31 cellular contexts compared by ENCODE assay signal in the genomic region with DNA sequence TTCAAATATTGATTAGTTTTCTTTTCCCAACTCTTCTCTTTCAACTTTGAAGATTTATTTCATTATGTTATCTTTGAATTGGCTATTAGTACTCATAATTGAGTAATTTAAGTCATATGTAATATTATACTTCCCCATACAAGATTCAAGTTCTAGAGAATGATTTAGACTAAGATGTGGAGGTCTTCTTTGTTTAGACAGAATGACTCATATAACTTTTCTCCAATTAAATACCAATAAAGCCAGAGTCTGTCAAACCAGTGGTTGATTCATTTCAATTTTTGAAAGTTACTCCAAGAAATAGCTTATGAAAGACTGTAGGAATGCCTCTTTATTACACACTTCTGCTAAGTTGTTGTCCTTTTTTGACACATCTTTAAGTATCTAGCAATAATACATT.
"Had no signal": no experiment of that assay in that cellular context is flagged by ENCODE, and none has a peak within 500 bp of the region (broad histone marks: within the 10 kb centered on the region; RNA-seq: fewer than 3 reads in every experiment).

No MANE protein-coding gene starts in this region.

- H3K4me1 ChIP-seq: adrenal gland, ascending aorta, body of pancreas, breast epithelium had no signal

- H3K9me3 ChIP-seq: adrenal gland, ascending aorta, body of pancreas, breast epithelium had no signal

- H3K27me3 ChIP-seq: adrenal gland, ascending aorta, body of pancreas, brain microvascular endothelial cell, breast epithelium, cardiac muscle cell had no signal

- H3K4me3 ChIP-seq: adrenal gland, ascending aorta, body of pancreas, breast epithelium, cardiac muscle cell had no signal

- H3K27ac ChIP-seq: adrenal gland, ascending aorta, body of pancreas, brain microvascular endothelial cell, breast epithelium, cardiac muscle cell had no signal

- ATAC-seq: activated naive CD4-positive, alpha-beta T cell treated with anti-CD3 and anti-CD28 coated beads, Interleukin-2, amount 50 U/mL, for 72 hours; activated naive CD8-positive, alpha-beta T cell treated with anti-CD3 and anti-CD28 coated beads, Interleukin-2, amount 50 U/mL, for 24 hours; activated T-cell treated with anti-CD3 and anti-CD28 coated beads, Interleukin-2, amount 50 U/mL, for 4 hours; activated T-cell treated with anti-CD3 and anti-CD28 coated beads, Interleukin-2, amount 50 U/mL, for 72 hours; activated T-helper 17 cell treated with anti-CD3 and anti-CD28 coated beads, Interleukin-2, amount 50 U/mL, for 72 hours; body of pancreas had no signal

- H3K36me3 ChIP-seq: adrenal gland, ascending aorta, brain microvascular endothelial cell, breast epithelium, cardiac muscle cell had no signal

- DNase-seq: activated effector memory CD4-positive, alpha-beta T cell treated with anti-CD3 and anti-CD28 coated beads, Interleukin-2, amount 50 U/mL, for 16 hours; activated effector memory CD4-positive, alpha-beta T cell treated with Interleukin-2 at 50 U/mL for 16 hours; activated gamma-delta T cell; activated gamma-delta T cell treated with Interleukin-2 at 50 U/mL for 16 hours; activated naive CD4-positive, alpha-beta T cell; activated naive CD4-positive, alpha-beta T cell treated with anti-CD3 and anti-CD28 coated beads for 36 hours; activated naive CD4-positive, alpha-beta T cell treated with anti-CD3 and anti-CD28 coated beads, Interleukin-2, amount 10 ng/mL, durations not matched to agents 7 days and 5 days; activated naive CD4-positive, alpha-beta T cell treated with anti-CD3 and anti-CD28 coated beads, Interleukin-2, amount 50 U/mL, for 16 hours; activated naive CD4-positive, alpha-beta T cell treated with Interleukin-2 at 50 U/mL for 16 hours; activated naive CD8-positive, alpha-beta T cell treated with anti-CD3 and anti-CD28 coated beads for 36 hours; activated naive CD8-positive, alpha-beta T cell treated with anti-CD3 and anti-CD28 coated beads, Interleukin-2, amount 10 ng/mL, durations not matched to agents 7 days and 5 days; activated naive CD8-positive, alpha-beta T cell treated with anti-CD3 and anti-CD28 coated beads, Interleukin-2, amount 50 U/mL, for 24 hours; activated T-cell treated with anti-CD3 and anti-CD28 coated beads, Interleukin-2, amount 50 U/mL, for 24 hours; activated T-cell treated with anti-CD3 and anti-CD28 coated beads, Interleukin-2, amount 50 U/mL, for 4 hours; activated T-cell treated with anti-CD3 and anti-CD28 coated beads, Interleukin-2, amount 50 U/mL, for 48 hours; activated T-cell treated with anti-CD3 and anti-CD28 coated beads, Interleukin-2, amount 50 U/mL, for 72 hours; adrenal gland; amniotic stem cell; amygdala; anterior cingulate cortex; aorta; body of pancreas; brain microvascular endothelial cell; caudate nucleus; central memory CD4-positive, alpha-beta T cell; cerebellar nuclear complex had no signal
